In the genomic region with DNA sequence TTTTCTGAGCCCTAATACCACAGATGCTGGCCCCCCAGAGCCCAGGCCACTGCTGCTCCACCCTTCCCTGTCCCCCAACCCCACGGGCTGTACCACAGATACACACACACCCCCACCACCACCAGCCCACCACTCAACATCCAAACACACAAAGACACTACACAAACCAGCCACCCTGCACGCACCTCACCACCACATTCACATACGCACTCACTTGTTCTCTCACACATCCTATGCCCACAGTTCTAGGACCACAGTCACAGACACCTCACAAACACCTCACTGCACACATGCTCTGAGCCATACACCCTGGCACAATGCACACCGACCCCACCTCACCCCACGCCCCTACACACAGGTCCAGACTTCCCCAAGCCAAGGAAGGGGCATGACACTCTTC, we compare ENCODE assay signal across 30 cellular contexts. TPM values are rescaled to one million over a fixed set of nuclear protein-coding genes. Genes with fewer than 3 reads are reported as not detected.
A peak's percentile ranks its signal among the peaks of the same experiment; 100 is the strongest.
DNase-seq lines count a peak whose midpoint lies in the region; ATAC-seq, FAIRE-seq and TF ChIP-seq lines count a peak whose summit lies in the region.
"Had no signal": no experiment of that assay in that cellular context is flagged by ENCODE, and none has a peak within 500 bp of the region (broad histone marks: within the 10 kb centered on the region; RNA-seq: fewer than 3 reads in every experiment).

No MANE protein-coding gene starts in this region.

- peak overlapping the region; percentile 14 for H3K27ac Mint-ChIP-seq in Caco-2 (ENCODE audit: unreplicated experiment)
- H3K27ac Mint-ChIP-seq: activated CD4-positive, alpha-beta T cell treated with anti-CD3 and anti-CD28 coated beads for 36 hours; activated naive CD4-positive, alpha-beta T cell treated with anti-CD3 and anti-CD28 coated beads, Interleukin-2, amount 50 U/mL, for 72 hours; effector memory CD8-positive, alpha-beta T cell; naive B cell; stimulated activated naive CD8-positive, alpha-beta T cell treated with anti-CD3 and anti-CD28 coated beads, Interleukin-15, Interleukin-2, amounts not matched to agents 100 ng/mL and 50 ng/mL, for 24 hours had no signal

- peaks cover 58% of the 10 kb centered on the region for H3K4me1 ChIP-seq in Caco-2
- peaks cover 74 to 76% of the 10 kb centered on the region in 2 donors for H3K4me1 ChIP-seq in mucosa of rectum (ENCODE audit: control insufficient read depth in 2 of 2, insufficient read depth in 2 of 2, low read length in 2 of 2)
- peaks cover 14 to 16% of the 10 kb centered on the region in 2 donors for H3K4me1 ChIP-seq in small intestine (ENCODE audit: control insufficient read depth in 2 of 2, insufficient read depth in 1 of 2, low read depth in 1 of 2, low read length in 1 of 2)

- H3K36me3 ChIP-seq in Caco-2 (ENCODE audit: control insufficient read depth, insufficient read depth, low read length): no peaks in the 10 kb centered on the region
- no peaks in the 10 kb centered on the region for H3K36me3 ChIP-seq in bronchial epithelial cell (ENCODE audit: control insufficient read depth, insufficient read depth, low read length)
- no peaks in the 10 kb centered on the region for H3K36me3 ChIP-seq in mucosa of rectum (ENCODE audit: control insufficient read depth in 2 of 2, insufficient read depth in 2 of 2, low read length in 2 of 2)
- H3K36me3 ChIP-seq in small intestine (ENCODE audit: control insufficient read depth in 2 of 2, insufficient read depth in 2 of 2, low read length in 2 of 2): no peaks in the 10 kb centered on the region
- H3K36me3 ChIP-seq: lower lobe of right lung, SJCRH30 had no signal

- H3K27me3 ChIP-seq in Caco-2 (replicated peaks; ENCODE audit: control insufficient read depth, insufficient read depth, low read length) (no peaks in the 10 kb centered on the region), bronchial epithelial cell (ENCODE audit: control insufficient read depth, insufficient read depth, low read length) (peaks cover 5% of the 10 kb centered on the region), mucosa of rectum (ENCODE audit: control insufficient read depth in 2 of 2, insufficient read depth in 2 of 2, low read length in 2 of 2) (no peaks in the 10 kb centered on the region), small intestine (ENCODE audit: control insufficient read depth in 2 of 2, insufficient read depth in 2 of 2, low read length in 2 of 2) (no peaks in the 10 kb centered on the region)
- H3K27me3 ChIP-seq: SJCRH30 had no signal

- peak in 1 of 2 experiments; percentile 24 for DNase-seq in Caco-2
- DNase-seq in bronchial epithelial cell (ENCODE audit: low read depth): no peak
- no peak for DNase-seq in small intestine
- DNase-seq in NCI-H2081 treated with DMSO at 0.1 percent for 48 hours (lab: John Stamatoyannopoulos, UW): no peak
- no peak for DNase-seq in iPS-NIHi11 (ENCODE audit: low spot score)
- DNase-seq in GM19238 (ENCODE audit: insufficient read length, low spot score): no peak
- DNase-seq: activated CD4-positive, alpha-beta T cell treated with anti-CD3 and anti-CD28 coated beads for 36 hours; C1 segment of cervical spinal cord; DMS 273 treated with DMSO at 0.1 percent for 48 hours; effector memory CD8-positive, alpha-beta T cell; GOT3; lower lobe of right lung; naive B cell; NCI-H187 treated with DMSO at 0.1 percent for 48 hours; NCI-H2227 treated with DMSO at 0.1 percent for 48 hours; NCI-H748 treated with DMSO at 0.1 percent for 48 hours; OCI-M1; SJCRH30; stimulated activated CD4-positive, alpha-beta T cell treated with anti-CD3 and anti-CD28 coated beads, Interleukin-2, amount 100 ng/mL, for 48 hours; T-helper 1 cell had no signal

- no peaks in the 10 kb centered on the region for H3K36me3 Mint-ChIP-seq in Caco-2 (ENCODE audit: insufficient read depth, unreplicated experiment)
- H3K36me3 Mint-ChIP-seq: activated naive CD4-positive, alpha-beta T cell treated with anti-CD3 and anti-CD28 coated beads, Interleukin-2, amount 50 U/mL, for 72 hours; naive B cell had no signal

- TF ChIP-seq CTCF in Caco-2 (IDR thresholded peaks at IDR 0.05; ENCODE audit: insufficient read depth in 1 of 2, low read depth in 1 of 2, low read length in 1 of 2, severe bottlenecking in 1 of 2, unreplicated experiment in 1 of 2) (no peak), bronchial epithelial cell (IDR thresholded peaks at IDR 0.05; ENCODE audit: insufficient read depth, low read length, severe bottlenecking) (no peak)

- CTCF ChIA-PET in Caco-2 (lab: Charles Lee): no interaction called here

- H3K27me3 Mint-ChIP-seq in Caco-2 (ENCODE audit: insufficient read depth, unreplicated experiment): no peaks in the 10 kb centered on the region

- H3K9me3 Mint-ChIP-seq in Caco-2 (ENCODE audit: unreplicated experiment): no peaks in the 10 kb centered on the region
- H3K9me3 Mint-ChIP-seq: activated naive CD4-positive, alpha-beta T cell treated with anti-CD3 and anti-CD28 coated beads, Interleukin-2, amount 50 U/mL, for 72 hours; effector memory CD8-positive, alpha-beta T cell; naive B cell; stimulated activated naive CD8-positive, alpha-beta T cell treated with anti-CD3 and anti-CD28 coated beads, Interleukin-15, Interleukin-2, amounts not matched to agents 100 ng/mL and 50 ng/mL, for 24 hours had no signal

- POLR2A ChIA-PET in Caco-2 (lab: Charles Lee): no interaction called here

- H3K4me3 ChIP-seq in Caco-2 (ENCODE audit: low read depth, low read length) (no peak overlapping the region), bronchial epithelial cell (ENCODE audit: low read depth, low read length) (no peak overlapping the region), mucosa of rectum (ENCODE audit: low read length in 2 of 2) (no peak overlapping the region), small intestine (ENCODE audit: low read depth in 1 of 2, low read length in 2 of 2) (no peak overlapping the region)
- H3K4me3 ChIP-seq: lower lobe of right lung, SJCRH30, skin epidermis had no signal

- intact Hi-C loops in Caco-2 (cut with micrococcal nuclease; ENCODE audit: unreplicated experiment): no loop called here

- BruUV-seq in Caco-2 (replicated peaks; lab: Mats Ljungman, UMichigan): no TSS peak

- H3K9ac ChIP-seq in mucosa of rectum (ENCODE audit: low read depth in 1 of 2, low read length in 2 of 2): peak overlapping the region in 1 of 2 donors; percentile 41
- H3K9ac ChIP-seq: KMS-11, parathyroid adenoma had no signal

- H3K27ac ChIP-seq in mucosa of rectum (ENCODE audit: low read depth in 2 of 2, low read length in 2 of 2) (peak overlapping the region; percentile 91 to 95), small intestine (ENCODE audit: low read depth in 1 of 2, low read length in 1 of 2) (peak overlapping the region; percentile 92 to 96)
- H3K27ac ChIP-seq: KMS-11, parathyroid adenoma had no signal

- H3K4me3 Mint-ChIP-seq in Caco-2 (ENCODE audit: unreplicated experiment): no peak overlapping the region
- H3K4me3 Mint-ChIP-seq: activated CD4-positive, alpha-beta T cell treated with anti-CD3 and anti-CD28 coated beads for 36 hours; effector memory CD8-positive, alpha-beta T cell; naive B cell; stimulated activated naive CD8-positive, alpha-beta T cell treated with anti-CD3 and anti-CD28 coated beads, Interleukin-15, Interleukin-2, amounts not matched to agents 100 ng/mL and 50 ng/mL, for 24 hours had no signal

- no peak for ATAC-seq in GM19455 (IDR thresholded peaks at IDR 0.05; ENCODE audit: unreplicated experiment)
- ATAC-seq: activated CD4-positive, alpha-beta T cell treated with anti-CD3 and anti-CD28 coated beads for 36 hours; activated naive CD4-positive, alpha-beta T cell treated with anti-CD3 and anti-CD28 coated beads, Interleukin-2, amount 50 U/mL, for 72 hours; effector memory CD8-positive, alpha-beta T cell; lower lobe of right lung had no signal

- FAIRE-seq in bronchial epithelial cell (lab: Jason Lieb, UNC): peak; percentile 28
- FAIRE-seq in small intestine (lab: Jason Lieb, UNC): no peak
- FAIRE-seq: astrocyte, GM19239 had no signal

- H3K4me1 Mint-ChIP-seq in Caco-2 (ENCODE audit: low read depth, unreplicated experiment): peaks cover 34% of the 10 kb centered on the region
- H3K4me1 Mint-ChIP-seq: naive B cell had no signal

- WGBS in small intestine, 3 donors: 56 to 73% (median 63%) methylated on average over 5 of the region's 5 CpGs

- H3K9me3 ChIP-seq in Caco-2: peaks cover 8% of the 10 kb centered on the region
- H3K9me3 ChIP-seq in mucosa of rectum (ENCODE audit: control insufficient read depth in 2 of 2, low read length in 2 of 2): no peaks in the 10 kb centered on the region
- H3K9me3 ChIP-seq in small intestine (ENCODE audit: control insufficient read depth, low read depth): no peaks in the 10 kb centered on the region
- H3K9me3 ChIP-seq: lower lobe of right lung, SJCRH30 had no signal

RNA-seq across cellular contexts. Expression of a gene that starts 22.5 kb away (rescaled TPM):
- total RNA-seq in Caco-2 (2022) (30.3 and 31.3 TPM in 2 replicates), bronchial epithelial cell (5.9 and 9.0 TPM in 2 replicates)
- polyA plus RNA-seq in small intestine: 10 to 100 TPM; 33.0 to 66.0 (median 64.3) TPM

RNA-seq across cellular contexts. Expression of a gene that starts 50.5 kb away (rescaled TPM):
- total RNA-seq in Caco-2 (2022): 4.3 TPM in 2 replicates
- total RNA-seq in bronchial epithelial cell: 146 and 441 TPM in 2 replicates
- 10 to 100 TPM in 1 of 3 donors, 1 to 10 TPM in 2; 1.1 to 10.3 (median 2.3) TPM for polyA plus RNA-seq in small intestine
- total RNA-seq: activated CD4-positive, alpha-beta T cell treated with anti-CD3 and anti-CD28 coated beads for 36 hours; activated naive CD4-positive, alpha-beta T cell treated with anti-CD3 and anti-CD28 coated beads, Interleukin-2, amount 50 U/mL, for 72 hours; fibroblast of lung; SJCRH30 had no signal
- polyA plus RNA-seq: fibroblast of lung had no signal

RNA-seq across cellular contexts. Expression of a gene that starts 51.6 kb away (rescaled TPM):
- not detected in 2 replicates for total RNA-seq in Caco-2 (2022)
- total RNA-seq in bronchial epithelial cell: 0.90 TPM in 1 of 2 replicates, not detected in the other
- polyA plus RNA-seq in small intestine: 1 to 10 TPM; 1.4 to 1.6 (median 1.4) TPM
- total RNA-seq: activated CD4-positive, alpha-beta T cell treated with anti-CD3 and anti-CD28 coated beads for 36 hours; activated naive CD4-positive, alpha-beta T cell treated with anti-CD3 and anti-CD28 coated beads, Interleukin-2, amount 50 U/mL, for 72 hours; fibroblast of lung; SJCRH30 had no signal
- polyA plus RNA-seq: fibroblast of lung had no signal

Comparison
In these comparisons a context has a peak if more than half of its experiments do, and no peak if none do; other contexts are left out.
1. RNA of a gene that starts 50.5 kb away (total RNA-seq): 146 to 441 TPM in bronchial epithelial cell; 4.3 TPM in Caco-2; every median in the first group is over 10 times any median in the second.